In the genomic region with DNA sequence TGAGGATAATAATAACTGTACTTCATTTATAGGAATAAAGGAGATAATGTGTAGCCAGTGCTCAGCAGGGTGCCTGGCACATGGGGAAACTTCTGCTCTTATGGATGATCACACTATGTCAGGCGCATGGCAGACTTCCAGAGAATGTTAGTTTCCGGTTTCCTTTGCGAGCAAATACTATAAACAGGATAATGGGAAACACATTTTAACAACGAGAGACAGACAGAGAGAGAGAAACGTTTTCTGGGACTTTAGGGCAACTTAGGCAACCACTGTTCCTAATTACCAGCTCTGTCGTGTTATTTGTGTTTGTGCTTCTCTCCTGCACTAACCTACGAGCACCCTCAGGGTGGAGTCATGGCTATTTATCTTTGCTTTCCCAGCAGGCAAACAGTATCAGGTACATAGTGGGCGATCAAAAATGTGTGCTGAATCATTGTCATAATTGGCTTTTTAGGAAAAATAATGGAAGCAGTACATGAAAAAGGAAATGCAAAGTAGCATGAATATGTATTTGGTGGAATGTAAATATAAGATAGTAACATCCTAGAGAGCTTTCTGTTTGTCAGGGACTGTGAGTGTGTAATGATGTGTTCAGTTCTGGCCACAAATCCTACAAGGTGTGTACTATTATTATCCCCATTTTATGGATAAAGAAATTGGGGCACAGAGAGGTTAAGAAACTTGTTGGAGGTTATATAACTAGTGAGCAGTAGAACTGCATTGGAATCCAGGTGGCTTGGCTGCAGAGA, we compare ENCODE assay signal across 10 cellular contexts. TPM values are rescaled to one million over a fixed set of nuclear protein-coding genes. Genes with fewer than 3 reads are reported as not detected.
DNase-seq lines count a peak whose midpoint lies in the region; ATAC-seq and TF ChIP-seq lines count a peak whose summit lies in the region.
"Had no signal": no experiment of that assay in that cellular context is flagged by ENCODE, and none has a peak within 500 bp of the region (broad histone marks: within the 10 kb centered on the region; RNA-seq: fewer than 3 reads in every experiment).

No MANE protein-coding gene starts in this region.

- no peaks in the 10 kb centered on the region for H3K9me3 ChIP-seq in left lung

- H3K9me3 Mint-ChIP-seq in MCF 10A (ENCODE audit: unreplicated experiment) (no peaks in the 10 kb centered on the region), nephron (no peaks in the 10 kb centered on the region)
- H3K9me3 Mint-ChIP-seq in activated CD4-positive, alpha-beta memory T cell treated with anti-CD3 and anti-CD28 coated beads, Interleukin-2, amount 10 ng/mL, durations not matched to agents 7 days and 5 days, result no peaks in the 10 kb centered on the region
- H3K9me3 Mint-ChIP-seq: natural killer cell had no signal

- intact Hi-C loops in MCF 10A (cut with micrococcal nuclease) (loop anchor here (5.0 kb wide), 1 partner anchor 71 kb away; no protein-coding TSS in a partner anchor), left lung (cut with DNase I) (no loop called here)

- H3K36me3 ChIP-seq in left lung, result no peaks in the 10 kb centered on the region

- ATAC-seq in left lung (no peak), HG02981 (IDR thresholded peaks at IDR 0.05; ENCODE audit: unreplicated experiment) (no peak)
- ATAC-seq: natural killer cell had no signal

- peak; percentile 90 for DNase-seq in EL
- DNase-seq in NCI-H2081 (lab: John Stamatoyannopoulos, UW), result peak; percentile 71 to 91
- DNase-seq in MCF 10A (ENCODE audit: unreplicated experiment), result peak; percentile 81
- DNase-seq in activated CD4-positive, alpha-beta memory T cell treated with anti-CD3 and anti-CD28 coated beads, Interleukin-2, amount 10 ng/mL, durations not matched to agents 7 days and 5 days, result no peak
- DNase-seq in left lung, result no peak
- DNase-seq in GOT3 (lab: John Stamatoyannopoulos, UW), result no peak
- DNase-seq: activated T-cell treated with anti-CD3 and anti-CD28 coated beads, Interleukin-2, amount 50 U/mL, for 48 hours; natural killer cell had no signal

- H3K4me1 ChIP-seq in left lung, result peaks cover 5 to 13% of the 10 kb centered on the region in 2 donors

- BruUV-seq in MCF 10A (replicated peaks; lab: Mats Ljungman, UMichigan), result no TSS peak

- CTCF ChIA-PET in MCF 10A (lab: Yijun Ruan, JAX), result interaction anchor here (0.5 to 1.6 kb wide), 6 partner anchors 56 to 81 kb away, joined by 3 to 5 read pairs (median 3); no protein-coding TSS in a partner anchor
- CTCF ChIA-PET in activated CD4-positive, alpha-beta memory T cell treated with anti-CD3 and anti-CD28 coated beads, Interleukin-2, amount 10 ng/mL, durations not matched to agents 7 days and 5 days (lab: Charles Lee), result no interaction called here

- H3K27ac ChIP-seq in left lung, result no peak overlapping the region

- H3K4me1 Mint-ChIP-seq in MCF 10A (ENCODE audit: insufficient read depth, unreplicated experiment) (peaks cover 14% of the 10 kb centered on the region), nephron (peaks cover 27% of the 10 kb centered on the region)
- H3K4me1 Mint-ChIP-seq in activated CD4-positive, alpha-beta memory T cell treated with anti-CD3 and anti-CD28 coated beads, Interleukin-2, amount 10 ng/mL, durations not matched to agents 7 days and 5 days, result no peaks in the 10 kb centered on the region
- H3K4me1 Mint-ChIP-seq: natural killer cell had no signal

- H3K36me3 Mint-ChIP-seq in MCF 10A (ENCODE audit: insufficient read depth, unreplicated experiment) (no peaks in the 10 kb centered on the region), nephron (ENCODE audit: low read depth) (no peaks in the 10 kb centered on the region)
- H3K36me3 Mint-ChIP-seq in activated CD4-positive, alpha-beta memory T cell treated with anti-CD3 and anti-CD28 coated beads, Interleukin-2, amount 10 ng/mL, durations not matched to agents 7 days and 5 days (ENCODE audit: low read depth), result no peaks in the 10 kb centered on the region
- H3K36me3 Mint-ChIP-seq: natural killer cell had no signal

- POLR2A ChIA-PET in MCF 10A (lab: Yijun Ruan, JAX), result interaction anchor here (0.9 to 1.5 kb wide), 4 partner anchors 46 to 98 kb away, joined by 3 to 6 read pairs (median 4); partner anchors contain the start of gene RPL37A
- POLR2A ChIA-PET in activated CD4-positive, alpha-beta memory T cell treated with anti-CD3 and anti-CD28 coated beads, Interleukin-2, amount 10 ng/mL, durations not matched to agents 7 days and 5 days (lab: Charles Lee), result no interaction called here

- TF ChIP-seq CTCF in MCF 10A (IDR thresholded peaks at IDR 0.05; ENCODE audit: unreplicated experiment) (no peak), nephron (IDR thresholded peaks at IDR 0.05; ENCODE audit: unreplicated experiment in 3 of 3) (no peak), left lung (IDR thresholded peaks at IDR 0.05) (no peak)

- H3K4me3 ChIP-seq in left lung, result no peak overlapping the region

- H3K27me3 Mint-ChIP-seq in MCF 10A (ENCODE audit: insufficient read depth, unreplicated experiment) (no peaks in the 10 kb centered on the region), nephron (ENCODE audit: low read depth) (no peaks in the 10 kb centered on the region)
- peaks cover 5% of the 10 kb centered on the region for H3K27me3 Mint-ChIP-seq in activated CD4-positive, alpha-beta memory T cell treated with anti-CD3 and anti-CD28 coated beads, Interleukin-2, amount 10 ng/mL, durations not matched to agents 7 days and 5 days

- H3K27me3 ChIP-seq in left lung, result no peaks in the 10 kb centered on the region

- H3K27ac Mint-ChIP-seq in MCF 10A (ENCODE audit: low read depth, unreplicated experiment) (no peak overlapping the region), nephron (peak overlapping the region; percentile 87 to 93 (median 90))
- no peak overlapping the region for H3K27ac Mint-ChIP-seq in activated CD4-positive, alpha-beta memory T cell treated with anti-CD3 and anti-CD28 coated beads, Interleukin-2, amount 10 ng/mL, durations not matched to agents 7 days and 5 days
- H3K27ac Mint-ChIP-seq: natural killer cell had no signal

- H3K4me3 Mint-ChIP-seq in MCF 10A (ENCODE audit: unreplicated experiment) (peak overlapping the region; percentile 7), nephron (peak overlapping the region in 1 of 3 experiments; percentile 4)
- no peak overlapping the region for H3K4me3 Mint-ChIP-seq in activated CD4-positive, alpha-beta memory T cell treated with anti-CD3 and anti-CD28 coated beads, Interleukin-2, amount 10 ng/mL, durations not matched to agents 7 days and 5 days
- H3K4me3 Mint-ChIP-seq: natural killer cell had no signal

RNA-seq across cellular contexts. Expression of gene IGFBP2, which starts 36.8 kb away (rescaled TPM):
- total RNA-seq in MCF 10A (2022) (18.3 and 32.0 TPM in 2 replicates), left lung (10 to 100 TPM; 28.2 to 48.9 TPM)
- total RNA-seq in activated CD4-positive, alpha-beta memory T cell treated with anti-CD3 and anti-CD28 coated beads, Interleukin-2, amount 10 ng/mL, durations not matched to agents 7 days and 5 days, result 1 to 10 TPM in 1 of 2 experiments, under 1 TPM in 1; 0.83 to 1.2 TPM

Comparison
In these comparisons a context has a peak if more than half of its experiments do, and no peak if none do; other contexts are left out.
1. DNase-seq: peak in EL (single experiment), NCI-H2081 (2 of 2) and MCF 10A (single experiment); none in activated CD4-positive, alpha-beta memory T cell treated with anti-CD3 and anti-CD28 coated beads, Interleukin-2, amount 10 ng/mL, durations not matched to agents 7 days and 5 days (single experiment), left lung (0 of 2) and GOT3 (single experiment).
2. H3K27ac Mint-ChIP-seq: peak in nephron (3 of 3); none in MCF 10A (single experiment) and activated CD4-positive, alpha-beta memory T cell treated with anti-CD3 and anti-CD28 coated beads, Interleukin-2, amount 10 ng/mL, durations not matched to agents 7 days and 5 days (single experiment).